ENCODE assay signal across 11 cellular contexts in genomic region chr4:2786794-2787229, GRCh38. TPM values are rescaled to one million over a fixed set of nuclear protein-coding genes. Genes with fewer than 3 reads are reported as not detected.
DNase-seq lines count a peak whose midpoint lies in the region; ATAC-seq and TF ChIP-seq lines count a peak whose summit lies in the region.
"Had no signal": no experiment of that assay in that cellular context is flagged by ENCODE, and none has a peak within 500 bp of the region (broad histone marks: within the 10 kb centered on the region; RNA-seq: fewer than 3 reads in every experiment).

No MANE protein-coding gene starts in this region.

- no peak for DNase-seq in activated naive CD4-positive, alpha-beta T cell treated with Interleukin-2 at 50 U/mL for 16 hours
- DNase-seq in effector memory CD4-positive, alpha-beta T cell = no peak
- no peak for DNase-seq in tibial nerve (ENCODE audit: low spot score in 2 of 2)
- no peak for DNase-seq in HAP-1 (ENCODE audit: low spot score in 2 of 2)
- DNase-seq in progenitor cell of endocrine pancreas (ENCODE audit: low spot score, unreplicated experiment) = no peak

- no peaks in the 10 kb centered on the region for H3K9me3 Mint-ChIP-seq in activated naive CD4-positive, alpha-beta T cell treated with anti-CD3 and anti-CD28 coated beads, Interleukin-2, amount 50 U/mL, for 24 hours
- H3K9me3 Mint-ChIP-seq in progenitor cell of endocrine pancreas (ENCODE audit: low read depth) = no peaks in the 10 kb centered on the region

- no peaks in the 10 kb centered on the region for H3K27me3 ChIP-seq in effector memory CD4-positive, alpha-beta T cell (replicated peaks; ENCODE audit: control insufficient read depth, insufficient read depth, low read length, poor library complexity, severe bottlenecking)
- H3K27me3 ChIP-seq in tibial nerve = no peaks in the 10 kb centered on the region
- H3K27me3 ChIP-seq in HAP-1 (ENCODE audit: low read depth) = no peaks in the 10 kb centered on the region

- peak overlapping the region; percentile 15 for H3K4me3 Mint-ChIP-seq in activated naive CD4-positive, alpha-beta T cell treated with anti-CD3 and anti-CD28 coated beads, Interleukin-2, amount 50 U/mL, for 24 hours
- no peak overlapping the region for H3K4me3 Mint-ChIP-seq in progenitor cell of endocrine pancreas (ENCODE audit: low read depth)
- H3K4me3 Mint-ChIP-seq: brain had no signal

- no peaks in the 10 kb centered on the region for H3K36me3 Mint-ChIP-seq in activated naive CD4-positive, alpha-beta T cell treated with anti-CD3 and anti-CD28 coated beads, Interleukin-2, amount 50 U/mL, for 24 hours
- H3K36me3 Mint-ChIP-seq in progenitor cell of endocrine pancreas (ENCODE audit: insufficient read depth) = no peaks in the 10 kb centered on the region
- H3K36me3 Mint-ChIP-seq: brain had no signal

- peaks cover 34% of the 10 kb centered on the region for H3K4me1 ChIP-seq in effector memory CD4-positive, alpha-beta T cell (ENCODE audit: control insufficient read depth, insufficient read depth, low read length, poor library complexity, severe bottlenecking)
- H3K4me1 ChIP-seq in tibial nerve (peaks cover 0 to 43% (median 27%) of the 10 kb centered on the region in 4 donors), HAP-1 (peaks cover 3% of the 10 kb centered on the region; the same call in 1 of the 2 replicates)
- H3K4me1 ChIP-seq: prostate gland had no signal

- no peak overlapping the region for H3K4me3 ChIP-seq in effector memory CD4-positive, alpha-beta T cell (ENCODE audit: insufficient read depth, low read depth, low read length, poor library complexity, severe bottlenecking)
- H3K4me3 ChIP-seq in tibial nerve (no peak overlapping the region), HAP-1 (no peak overlapping the region)
- H3K4me3 ChIP-seq: prostate gland had no signal

- H3K4me1 Mint-ChIP-seq in activated naive CD4-positive, alpha-beta T cell treated with anti-CD3 and anti-CD28 coated beads, Interleukin-2, amount 50 U/mL, for 24 hours = peaks cover 50% of the 10 kb centered on the region
- peaks cover 4% of the 10 kb centered on the region for H3K4me1 Mint-ChIP-seq in progenitor cell of endocrine pancreas (ENCODE audit: low read depth)

- no peaks in the 10 kb centered on the region for H3K36me3 ChIP-seq in KOPT-K1 (ENCODE audit: insufficient read depth, low read length)
- H3K36me3 ChIP-seq in effector memory CD4-positive, alpha-beta T cell (ENCODE audit: control insufficient read depth, insufficient read depth, low read length) = no peaks in the 10 kb centered on the region
- no peaks in the 10 kb centered on the region for H3K36me3 ChIP-seq in tibial nerve
- H3K36me3 ChIP-seq in HAP-1 (replicated peaks) = no peaks in the 10 kb centered on the region
- H3K36me3 ChIP-seq: prostate gland had no signal

- ATAC-seq in HG03135 (IDR thresholded peaks at IDR 0.05; ENCODE audit: unreplicated experiment) = no peak
- ATAC-seq: left lobe of liver had no signal

- H3K27ac ChIP-seq in KOPT-K1 (ENCODE audit: low read depth, low read length, poor library complexity, severe bottlenecking) (peak overlapping the region; percentile 16), tibial nerve (peak overlapping the region in 3 of 4 donors; percentile 4 to 81 (median 73))
- H3K27ac ChIP-seq in effector memory CD4-positive, alpha-beta T cell (ENCODE audit: insufficient read depth, low read length, poor library complexity, severe bottlenecking) = peak overlapping the region; percentile 76
- H3K27ac ChIP-seq: prostate gland had no signal

- in situ Hi-C loops in HAP-1 (cut with MboI; ENCODE audit: low sequenced_read_pairs) = no loop called here

- peak overlapping the region; percentile 98 for H3K27ac Mint-ChIP-seq in activated naive CD4-positive, alpha-beta T cell treated with anti-CD3 and anti-CD28 coated beads, Interleukin-2, amount 50 U/mL, for 24 hours
- H3K27ac Mint-ChIP-seq in progenitor cell of endocrine pancreas = no peak overlapping the region
- H3K27ac Mint-ChIP-seq: brain had no signal

- H3K27me3 Mint-ChIP-seq in activated naive CD4-positive, alpha-beta T cell treated with anti-CD3 and anti-CD28 coated beads, Interleukin-2, amount 50 U/mL, for 24 hours = no peaks in the 10 kb centered on the region
- peaks cover 17% of the 10 kb centered on the region for H3K27me3 Mint-ChIP-seq in progenitor cell of endocrine pancreas

- TF ChIP-seq CTCF in tibial nerve (IDR thresholded peaks at IDR 0.05) (no peak), progenitor cell of endocrine pancreas (IDR thresholded peaks at IDR 0.05; ENCODE audit: unreplicated experiment) (no peak)

- 84 to 86% methylated on average over 8 to 9 of the region's 9 CpGs for WGBS in tibial nerve, 2 donors

- no peaks in the 10 kb centered on the region for H3K9me3 ChIP-seq in KOPT-K1 (ENCODE audit: insufficient read depth, low read length, poor library complexity, severe bottlenecking)
- H3K9me3 ChIP-seq in effector memory CD4-positive, alpha-beta T cell (ENCODE audit: control insufficient read depth, low read length) = no peaks in the 10 kb centered on the region
- peaks cover 0 to 13% (median 0%) of the 10 kb centered on the region in 4 donors for H3K9me3 ChIP-seq in tibial nerve
- H3K9me3 ChIP-seq in HAP-1 = 0 out of 2 replicates have a peak, but pooled peaks cover 5% of the 10 kb centered on the region
- H3K9me3 ChIP-seq: prostate gland had no signal

- no peak for TF ChIP-seq POLR2A in tibial nerve (IDR thresholded peaks at IDR 0.05)

- TF ChIP-seq EP300 in tibial nerve (IDR thresholded peaks at IDR 0.05) = no peak

RNA-seq across cellular contexts. Expression of gene SH3BP2, which starts 6.1 kb away (rescaled TPM):
- 100 to 1,000 TPM in 1 of 4 donors, 10 to 100 TPM in 3; 70.5 to 161 (median 77.8) TPM for total RNA-seq in tibial nerve
- total RNA-seq in progenitor cell of endocrine pancreas = 67.7 and 70.8 TPM in 2 replicates

RNA-seq across cellular contexts. Expression of gene TNIP2, which starts 30.7 kb away (rescaled TPM):
- 100 to 1,000 TPM in 1 of 4 donors, 10 to 100 TPM in 3; 78.3 to 110 (median 89.3) TPM for total RNA-seq in tibial nerve
- total RNA-seq in progenitor cell of endocrine pancreas = 21.2 and 26.3 TPM in 2 replicates

RNA-seq across cellular contexts. Expression of gene ADD1, which starts 56.8 kb away (rescaled TPM):
- total RNA-seq in tibial nerve (100 to 1,000 TPM; 270 to 449 (median 327) TPM), progenitor cell of endocrine pancreas (249 and 271 TPM in 2 replicates)

Comparison
In these comparisons a context has a peak if more than half of its experiments do, and no peak if none do; other contexts are left out.
1. H3K27ac ChIP-seq: peak in every context shown above with its lines; median percentile 76 in effector memory CD4-positive, alpha-beta T cell; 73 in tibial nerve; 16 in KOPT-K1.